ENCODE assay signal across 8 cellular contexts in the genomic region with DNA sequence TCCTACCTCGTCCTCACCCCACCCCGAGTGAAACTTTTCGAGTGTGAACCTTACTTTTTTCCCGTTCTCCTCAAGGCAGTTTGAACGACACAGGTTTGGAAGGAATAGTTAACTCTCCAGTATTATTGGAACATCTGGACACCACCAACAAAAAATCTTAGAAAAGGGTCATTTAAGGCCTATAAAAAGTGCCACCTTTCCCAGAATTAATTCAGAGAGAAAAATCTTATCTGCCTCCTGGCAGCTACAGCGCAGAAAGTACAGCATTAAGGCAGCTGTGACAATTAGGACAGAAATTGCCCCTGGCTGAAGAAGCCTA. TPM values are rescaled to one million over a fixed set of nuclear protein-coding genes. Genes with fewer than 3 reads are reported as not detected.
DNase-seq lines count a peak whose midpoint lies in the region; ATAC-seq, FAIRE-seq and TF ChIP-seq lines count a peak whose summit lies in the region.

No MANE protein-coding gene starts in this region.

- no peaks in the 10 kb centered on the region for H3K27me3 Mint-ChIP-seq in CD4-positive, alpha-beta memory T cell
- H3K27me3 Mint-ChIP-seq in neural crest cell (ENCODE audit: low read depth), result peaks cover 4% of the 10 kb centered on the region

- no peak for ATAC-seq in HG03342 (IDR thresholded peaks at IDR 0.05; ENCODE audit: unreplicated experiment)

- H3K4me3 Mint-ChIP-seq in CD4-positive, alpha-beta memory T cell, result peak overlapping the region; percentile 93 to 97 (median 97)
- peak overlapping the region; percentile 94 for H3K4me3 Mint-ChIP-seq in neural crest cell

- H3K9me3 ChIP-seq in CD4-positive, alpha-beta memory T cell (ENCODE audit: control insufficient read depth in 1 of 2, low read length in 2 of 2), result no peaks in the 10 kb centered on the region
- no peaks in the 10 kb centered on the region for H3K9me3 ChIP-seq in effector memory CD4-positive, alpha-beta T cell (ENCODE audit: control insufficient read depth, low read length)

- peaks cover 28 to 60% (median 33%) of the 10 kb centered on the region in 4 donors for H3K4me1 Mint-ChIP-seq in CD4-positive, alpha-beta memory T cell
- peaks cover 21% of the 10 kb centered on the region for H3K4me1 Mint-ChIP-seq in neural crest cell

- intact Hi-C loops in CD4-positive, alpha-beta memory T cell (cut with micrococcal nuclease), result loop anchor here (2.0 to 10.0 kb wide), 6 partner anchors 40 to 1882 kb away; a partner anchor contains a TSS

- H3K4me3 ChIP-seq in CD4-positive, alpha-beta memory T cell (ENCODE audit: low read length in 2 of 2), result peak overlapping the region; percentile 57 to 75
- H3K4me3 ChIP-seq in effector memory CD4-positive, alpha-beta T cell (ENCODE audit: insufficient read depth, low read depth, low read length, poor library complexity, severe bottlenecking), result peak overlapping the region; percentile 94

- no peak for DNase-seq in CD4-positive, alpha-beta memory T cell
- peak; percentile 45 for DNase-seq in NCI-H69 (lab: John Stamatoyannopoulos, UW)
- DNase-seq in effector memory CD4-positive, alpha-beta T cell, result no peak
- DNase-seq in neural crest cell (ENCODE audit: low read depth, low spot score), result no peak
- no peak for DNase-seq in activated effector memory CD4-positive, alpha-beta T cell treated with Interleukin-2 at 50 U/mL for 16 hours
- DNase-seq in foreskin melanocyte, result no peak
- no peak for DNase-seq in RCC 7860 (ENCODE audit: low spot score)

- POLR2A ChIA-PET in CD4-positive, alpha-beta memory T cell (lab: Charles Lee; ENCODE audit: partially characterized antibody), result interaction anchor here (0.8 to 3.7 kb wide), 11 partner anchors 12 to 1882 kb away, joined by 3 to 15 read pairs (median 4); a partner anchor contains a TSS

- H3K4me1 ChIP-seq in CD4-positive, alpha-beta memory T cell (ENCODE audit: insufficient read depth, low read length), result peaks cover 36% of the 10 kb centered on the region
- H3K4me1 ChIP-seq in effector memory CD4-positive, alpha-beta T cell (ENCODE audit: control insufficient read depth, insufficient read depth, low read length, poor library complexity, severe bottlenecking), result peaks cover 17% of the 10 kb centered on the region

- FAIRE-seq in RCC 7860 (lab: Jason Lieb, UNC), result no peak

- peaks cover 4 to 24% of the 10 kb centered on the region in 2 donors for H3K36me3 Mint-ChIP-seq in CD4-positive, alpha-beta memory T cell
- H3K36me3 Mint-ChIP-seq in neural crest cell (ENCODE audit: low read depth), result peaks cover 3% of the 10 kb centered on the region

- peak overlapping the region; percentile 95 for H3K27ac ChIP-seq in CD4-positive, alpha-beta memory T cell (ENCODE audit: low read depth, low read length)
- peak overlapping the region; percentile 91 for H3K27ac ChIP-seq in effector memory CD4-positive, alpha-beta T cell (ENCODE audit: insufficient read depth, low read length, poor library complexity, severe bottlenecking)

- no peaks in the 10 kb centered on the region for H3K27me3 ChIP-seq in CD4-positive, alpha-beta memory T cell (ENCODE audit: insufficient read depth, low read length)
- no peaks in the 10 kb centered on the region for H3K27me3 ChIP-seq in effector memory CD4-positive, alpha-beta T cell (replicated peaks; ENCODE audit: control insufficient read depth, insufficient read depth, low read length, poor library complexity, severe bottlenecking)

- peak overlapping the region; percentile 93 to 99 (median 98) for H3K27ac Mint-ChIP-seq in CD4-positive, alpha-beta memory T cell
- peak overlapping the region; percentile 91 for H3K27ac Mint-ChIP-seq in neural crest cell (ENCODE audit: unreplicated experiment)

- no peak for TF ChIP-seq CTCF in neural crest cell (conservative IDR thresholded peaks at IDR 0.05)

- peaks cover 0 to 3% (median 0%) of the 10 kb centered on the region in 8 donors for H3K9me3 Mint-ChIP-seq in CD4-positive, alpha-beta memory T cell
- no peaks in the 10 kb centered on the region for H3K9me3 Mint-ChIP-seq in neural crest cell

- H3K36me3 ChIP-seq in CD4-positive, alpha-beta memory T cell (ENCODE audit: insufficient read depth, low read length), result no peaks in the 10 kb centered on the region
- H3K36me3 ChIP-seq in effector memory CD4-positive, alpha-beta T cell (ENCODE audit: control insufficient read depth, insufficient read depth, low read length), result no peaks in the 10 kb centered on the region

- CTCF ChIA-PET in CD4-positive, alpha-beta memory T cell (lab: Charles Lee; ENCODE audit: partially characterized antibody), result interaction anchor here (0.9 kb wide), 1 partner anchor 1090 kb away, joined by 3 read pairs; no protein-coding TSS in a partner anchor

RNA-seq across cellular contexts. Expression of a gene that starts 1.1 kb away (rescaled TPM):
- total RNA-seq in CD4-positive, alpha-beta memory T cell, result 100 to 1,000 TPM; 119 to 130 TPM
- 10 to 100 TPM; 37.1 to 52.2 TPM for polyA plus RNA-seq in CD4-positive, alpha-beta memory T cell
- total RNA-seq in neural crest cell, result 46.2 and 51.7 TPM in 2 replicates
